Comparison of ENCODE assay signal across 25 cellular contexts in the genomic region with DNA sequence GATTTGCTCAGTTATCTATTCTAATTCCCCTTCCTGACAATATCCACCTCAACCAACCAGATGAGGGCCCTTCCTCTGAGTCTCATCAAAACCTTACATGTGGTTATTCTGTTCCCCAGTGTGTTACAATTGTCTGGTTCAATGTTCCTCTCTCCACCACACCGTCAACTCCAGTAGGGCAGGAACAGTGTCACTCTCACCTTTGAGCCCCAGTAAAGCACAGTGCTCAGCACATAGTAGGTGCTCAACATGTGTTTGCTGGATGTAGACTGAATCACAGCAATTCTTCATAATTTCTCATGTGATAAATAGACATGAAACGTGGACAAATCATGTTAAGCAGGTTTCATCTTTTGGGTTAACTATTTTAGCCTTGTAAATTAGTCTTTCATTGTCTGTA.
"Had no signal": no experiment of that assay in that cellular context is flagged by ENCODE, and none has a peak within 500 bp of the region (broad histone marks: within the 10 kb centered on the region; RNA-seq: fewer than 3 reads in every experiment).

No MANE protein-coding gene starts in this region.

- ATAC-seq: effector memory CD8-positive, alpha-beta T cell; gastrocnemius medialis; heart right ventricle; left cardiac atrium; left lung; left ventricle myocardium superior; lower lobe of right lung; naive thymus-derived CD4-positive, alpha-beta T cell had no signal

- H3K36me3 ChIP-seq: colonic mucosa, esophagus squamous epithelium, gastrocnemius medialis, heart right ventricle, left lung, lower lobe of right lung had no signal

- H3K36me3 Mint-ChIP-seq: memory B cell; naive thymus-derived CD4-positive, alpha-beta T cell had no signal

- H3K27ac Mint-ChIP-seq: dendritic cell treated with granulocyte-macrophage colony-stimulating factor and Interleukin-4, amounts not matched to agents 40 ng/mL and 50 ng/mL, for 4 days; effector memory CD8-positive, alpha-beta T cell; naive thymus-derived CD4-positive, alpha-beta T cell had no signal

- DNase-seq: colonic mucosa; cortex of kidney; effector CD8-positive, alpha-beta T cell; effector memory CD8-positive, alpha-beta T cell; esophagus squamous epithelium; foreskin fibroblast; foreskin melanocyte; gastrocnemius medialis; glutamatergic neuron; head of caudate nucleus; heart right ventricle; hippocampal formation; left cardiac atrium; left lung; left ventricle myocardium superior; lower lobe of right lung; mammary epithelial cell; mesendoderm; midbrain; naive thymus-derived CD4-positive, alpha-beta T cell had no signal

- H3K4me3 Mint-ChIP-seq: dendritic cell treated with granulocyte-macrophage colony-stimulating factor and Interleukin-4, amounts not matched to agents 40 ng/mL and 50 ng/mL, for 4 days; effector memory CD8-positive, alpha-beta T cell; memory B cell; naive thymus-derived CD4-positive, alpha-beta T cell had no signal

- H3K9me3 ChIP-seq: colonic mucosa, esophagus squamous epithelium, gastrocnemius medialis, heart right ventricle, left lung, lower lobe of right lung had no signal

- H3K4me3 ChIP-seq: colonic mucosa, esophagus squamous epithelium, gastrocnemius medialis, heart right ventricle, left lung, lower lobe of right lung had no signal

- H3K27ac ChIP-seq: colonic mucosa, esophagus squamous epithelium, gastrocnemius medialis, heart right ventricle, left lung, lower lobe of right lung had no signal

- FAIRE-seq: endothelial cell of umbilical vein, islet of Langerhans, keratinocyte had no signal

- H3K4me1 ChIP-seq: colonic mucosa, esophagus squamous epithelium, gastrocnemius medialis, lower lobe of right lung had no signal

- H3K27me3 Mint-ChIP-seq: dendritic cell treated with granulocyte-macrophage colony-stimulating factor and Interleukin-4, amounts not matched to agents 40 ng/mL and 50 ng/mL, for 4 days; memory B cell; naive thymus-derived CD4-positive, alpha-beta T cell had no signal

- H3K27me3 ChIP-seq: colonic mucosa, esophagus squamous epithelium, gastrocnemius medialis, heart right ventricle, left lung had no signal

- H3K4me1 Mint-ChIP-seq: memory B cell; naive thymus-derived CD4-positive, alpha-beta T cell had no signal

- H3K9me3 Mint-ChIP-seq: dendritic cell treated with granulocyte-macrophage colony-stimulating factor and Interleukin-4, amounts not matched to agents 40 ng/mL and 50 ng/mL, for 4 days; effector memory CD8-positive, alpha-beta T cell; memory B cell; naive thymus-derived CD4-positive, alpha-beta T cell had no signal
